ENCODE assay signal across 1 cellular context in the genomic region with DNA sequence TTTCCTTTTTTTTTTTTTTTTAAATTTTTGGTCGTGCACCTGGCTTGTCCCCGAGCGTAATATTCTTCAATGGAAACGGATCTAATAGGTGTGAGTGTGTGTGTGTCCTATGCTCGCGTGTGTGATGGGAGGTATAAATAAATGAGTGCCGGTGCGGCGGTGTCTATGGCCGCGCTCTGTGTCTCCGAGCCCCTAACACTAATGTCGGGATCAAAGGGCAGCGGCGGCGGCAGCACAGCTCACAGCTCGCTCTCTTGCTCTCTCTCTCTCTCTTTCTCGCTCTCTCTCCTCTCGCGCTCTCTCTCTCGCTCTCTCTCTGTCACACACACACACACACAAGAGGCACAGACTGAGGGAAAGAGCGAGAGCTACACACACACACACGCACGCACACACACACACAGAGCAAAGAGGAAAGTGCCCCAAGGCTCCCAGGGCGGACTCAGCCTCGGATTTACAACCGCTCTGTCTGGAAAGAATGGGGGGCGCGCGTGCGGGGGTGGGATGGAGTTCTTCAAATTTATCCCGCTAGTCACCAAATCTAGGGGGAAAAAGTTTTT.
TF ChIP-seq lines count a peak whose summit lies in the region.

A gene with protein sequence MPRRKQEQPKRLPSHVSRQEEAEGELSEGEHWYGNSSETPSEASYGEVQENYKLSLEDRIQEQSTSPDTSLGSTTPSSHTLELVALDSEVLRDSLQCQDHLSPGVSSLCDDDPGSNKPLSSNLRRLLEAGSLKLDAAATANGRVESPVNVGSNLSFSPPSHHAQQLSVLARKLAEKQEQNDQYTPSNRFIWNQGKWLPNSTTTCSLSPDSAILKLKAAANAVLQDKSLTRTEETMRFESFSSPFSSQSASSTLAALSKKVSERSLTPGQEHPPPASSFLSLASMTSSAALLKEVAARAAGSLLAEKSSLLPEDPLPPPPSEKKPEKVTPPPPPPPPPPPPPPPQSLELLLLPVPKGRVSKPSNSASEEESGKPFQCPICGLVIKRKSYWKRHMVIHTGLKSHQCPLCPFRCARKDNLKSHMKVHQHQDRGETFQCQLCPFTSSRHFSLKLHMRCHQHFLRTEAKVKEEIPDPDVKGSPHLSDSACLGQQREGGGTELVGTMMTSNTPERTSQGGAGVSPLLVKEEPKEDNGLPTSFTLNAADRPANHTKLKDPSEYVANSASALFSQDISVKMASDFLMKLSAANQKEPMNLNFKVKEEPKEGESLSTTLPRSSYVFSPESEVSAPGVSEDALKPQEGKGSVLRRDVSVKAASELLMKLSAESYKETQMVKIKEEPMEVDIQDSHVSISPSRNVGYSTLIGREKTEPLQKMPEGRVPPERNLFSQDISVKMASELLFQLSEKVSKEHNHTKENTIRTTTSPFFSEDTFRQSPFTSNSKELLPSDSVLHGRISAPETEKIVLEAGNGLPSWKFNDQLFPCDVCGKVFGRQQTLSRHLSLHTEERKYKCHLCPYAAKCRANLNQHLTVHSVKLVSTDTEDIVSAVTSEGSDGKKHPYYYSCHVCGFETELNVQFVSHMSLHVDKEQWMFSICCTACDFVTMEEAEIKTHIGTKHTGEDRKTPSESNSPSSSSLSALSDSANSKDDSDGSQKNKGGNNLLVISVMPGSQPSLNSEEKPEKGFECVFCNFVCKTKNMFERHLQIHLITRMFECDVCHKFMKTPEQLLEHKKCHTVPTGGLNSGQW (minus strand): TSS at position 206 of the 560 bp plus-strand sequence. CDS start 416 bp downstream, outside the sequence.

TF ChIP-seq in HepG2, 621 proteins besides CTCF, POLR2A, EP300 and RAD21 (continued from another document and continues in another):
- TF ChIP-seq ZNF441 (CRISPR knock-in tag; IDR thresholded peaks at IDR 0.05; ENCODE audit: borderline replicate concordance) (peak; percentile 51; the same call in 1 of the 2 replicates), SAP130 (CRISPR knock-in tag; IDR thresholded peaks at IDR 0.05; ENCODE audit: low read depth) (peak; percentile 76), ELF1 (CRISPR knock-in tag; IDR thresholded peaks at IDR 0.05) (no peak), ZNF468 (CRISPR knock-in tag; IDR thresholded peaks at IDR 0.05) (no peak), CBX5 (CRISPR knock-in tag; IDR thresholded peaks at IDR 0.05; ENCODE audit: borderline replicate concordance) (0 out of 2 replicates have a peak, but pooled peaks have one; percentile 43), SIX4 (CRISPR knock-in tag; IDR thresholded peaks at IDR 0.05) (no peak), TBX2 (CRISPR knock-in tag; IDR thresholded peaks at IDR 0.05; ENCODE audit: borderline replicate concordance) (peak; percentile 66; the same call in 1 of the 2 replicates), ZNF773 (CRISPR knock-in tag; IDR thresholded peaks at IDR 0.05; ENCODE audit: borderline replicate concordance) (no peak), CHCHD3 (CRISPR knock-in tag; IDR thresholded peaks at IDR 0.05) (no peak), ZNF234 (CRISPR knock-in tag; conservative IDR thresholded peaks at IDR 0.05) (no peak), RNF2 (conservative IDR thresholded peaks at IDR 0.05; ENCODE audit: low read depth) (0 out of 2 replicates have a peak, but pooled peaks have one; percentile 55), ZNF678 (CRISPR knock-in tag; IDR thresholded peaks at IDR 0.05) (no peak), ZBTB8A (CRISPR knock-in tag; IDR thresholded peaks at IDR 0.05; ENCODE audit: borderline replicate concordance, low read depth) (no peak), MED1 (CRISPR knock-in tag; IDR thresholded peaks at IDR 0.05) (peak; percentile 63), SYNCRIP (IDR thresholded peaks at IDR 0.05; ENCODE audit: insufficient read depth, low read depth, low read length) (no peak), HMG20A (CRISPR knock-in tag; IDR thresholded peaks at IDR 0.05; ENCODE audit: borderline replicate concordance) (peak; percentile 31; the same call in 1 of the 2 replicates), SALL2 (CRISPR knock-in tag; IDR thresholded peaks at IDR 0.05) (peak; percentile 68), SMYD3 (CRISPR knock-in tag; IDR thresholded peaks at IDR 0.05) (no peak), JARID2 (CRISPR knock-in tag; IDR thresholded peaks at IDR 0.05; ENCODE audit: insufficient replicate concordance) (no peak), IRX3 (CRISPR knock-in tag; IDR thresholded peaks at IDR 0.05; ENCODE audit: borderline replicate concordance, low read depth) (no peak), PHF21A (CRISPR knock-in tag; IDR thresholded peaks at IDR 0.05) (peak; percentile 68), ZNF547 (CRISPR knock-in tag; IDR thresholded peaks at IDR 0.05) (no peak), NCOA2 (CRISPR knock-in tag; IDR thresholded peaks at IDR 0.05) (peak; percentile 48; the same call in 1 of the 2 replicates)
- TF ChIP-seq, protein P1, sequence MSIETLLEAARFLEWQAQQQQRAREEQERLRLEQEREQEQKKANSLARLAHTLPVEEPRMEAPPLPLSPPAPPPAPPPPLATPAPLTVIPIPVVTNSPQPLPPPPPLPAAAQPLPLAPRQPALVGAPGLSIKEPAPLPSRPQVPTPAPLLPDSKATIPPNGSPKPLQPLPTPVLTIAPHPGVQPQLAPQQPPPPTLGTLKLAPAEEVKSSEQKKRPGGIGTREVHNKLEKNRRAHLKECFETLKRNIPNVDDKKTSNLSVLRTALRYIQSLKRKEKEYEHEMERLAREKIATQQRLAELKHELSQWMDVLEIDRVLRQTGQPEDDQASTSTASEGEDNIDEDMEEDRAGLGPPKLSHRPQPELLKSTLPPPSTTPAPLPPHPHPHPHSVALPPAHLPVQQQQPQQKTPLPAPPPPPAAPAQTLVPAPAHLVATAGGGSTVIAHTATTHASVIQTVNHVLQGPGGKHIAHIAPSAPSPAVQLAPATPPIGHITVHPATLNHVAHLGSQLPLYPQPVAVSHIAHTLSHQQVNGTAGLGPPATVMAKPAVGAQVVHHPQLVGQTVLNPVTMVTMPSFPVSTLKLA (IDR thresholded peaks at IDR 0.05): no peak
- TF ChIP-seq, protein P2, sequence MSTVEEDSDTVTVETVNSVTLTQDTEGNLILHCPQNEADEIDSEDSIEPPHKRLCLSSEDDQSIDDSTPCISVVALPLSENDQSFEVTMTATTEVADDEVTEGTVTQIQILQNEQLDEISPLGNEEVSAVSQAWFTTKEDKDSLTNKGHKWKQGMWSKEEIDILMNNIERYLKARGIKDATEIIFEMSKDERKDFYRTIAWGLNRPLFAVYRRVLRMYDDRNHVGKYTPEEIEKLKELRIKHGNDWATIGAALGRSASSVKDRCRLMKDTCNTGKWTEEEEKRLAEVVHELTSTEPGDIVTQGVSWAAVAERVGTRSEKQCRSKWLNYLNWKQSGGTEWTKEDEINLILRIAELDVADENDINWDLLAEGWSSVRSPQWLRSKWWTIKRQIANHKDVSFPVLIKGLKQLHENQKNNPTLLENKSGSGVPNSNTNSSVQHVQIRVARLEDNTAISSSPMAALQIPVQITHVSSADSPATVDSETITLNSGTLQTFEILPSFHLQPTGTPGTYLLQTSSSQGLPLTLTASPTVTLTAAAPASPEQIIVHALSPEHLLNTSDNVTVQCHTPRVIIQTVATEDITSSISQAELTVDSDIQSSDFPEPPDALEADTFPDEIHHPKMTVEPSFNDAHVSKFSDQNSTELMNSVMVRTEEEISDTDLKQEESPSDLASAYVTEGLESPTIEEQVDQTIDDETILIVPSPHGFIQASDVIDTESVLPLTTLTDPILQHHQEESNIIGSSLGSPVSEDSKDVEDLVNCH (CRISPR knock-in tag; IDR thresholded peaks at IDR 0.05): no peak
- TF ChIP-seq, protein P3, sequence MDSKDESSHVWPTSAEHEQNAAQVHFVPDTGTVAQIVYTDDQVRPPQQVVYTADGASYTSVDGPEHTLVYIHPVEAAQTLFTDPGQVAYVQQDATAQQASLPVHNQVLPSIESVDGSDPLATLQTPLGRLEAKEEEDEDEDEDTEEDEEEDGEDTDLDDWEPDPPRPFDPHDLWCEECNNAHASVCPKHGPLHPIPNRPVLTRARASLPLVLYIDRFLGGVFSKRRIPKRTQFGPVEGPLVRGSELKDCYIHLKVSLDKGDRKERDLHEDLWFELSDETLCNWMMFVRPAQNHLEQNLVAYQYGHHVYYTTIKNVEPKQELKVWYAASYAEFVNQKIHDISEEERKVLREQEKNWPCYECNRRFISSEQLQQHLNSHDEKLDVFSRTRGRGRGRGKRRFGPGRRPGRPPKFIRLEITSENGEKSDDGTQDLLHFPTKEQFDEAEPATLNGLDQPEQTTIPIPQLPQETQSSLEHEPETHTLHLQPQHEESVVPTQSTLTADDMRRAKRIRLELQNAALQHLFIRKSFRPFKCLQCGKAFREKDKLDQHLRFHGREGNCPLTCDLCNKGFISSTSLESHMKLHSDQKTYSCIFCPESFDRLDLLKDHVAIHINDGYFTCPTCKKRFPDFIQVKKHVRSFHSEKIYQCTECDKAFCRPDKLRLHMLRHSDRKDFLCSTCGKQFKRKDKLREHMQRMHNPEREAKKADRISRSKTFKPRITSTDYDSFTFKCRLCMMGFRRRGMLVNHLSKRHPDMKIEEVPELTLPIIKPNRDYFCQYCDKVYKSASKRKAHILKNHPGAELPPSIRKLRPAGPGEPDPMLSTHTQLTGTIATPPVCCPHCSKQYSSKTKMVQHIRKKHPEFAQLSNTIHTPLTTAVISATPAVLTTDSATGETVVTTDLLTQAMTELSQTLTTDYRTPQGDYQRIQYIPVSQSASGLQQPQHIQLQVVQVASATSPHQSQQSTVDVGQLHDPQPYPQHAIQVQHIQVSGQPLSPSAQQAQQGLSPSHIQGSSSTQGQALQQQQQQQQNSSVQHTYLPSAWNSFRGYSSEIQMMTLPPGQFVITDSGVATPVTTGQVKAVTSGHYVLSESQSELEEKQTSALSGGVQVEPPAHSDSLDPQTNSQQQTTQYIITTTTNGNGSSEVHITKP (CRISPR knock-in tag; IDR thresholded peaks at IDR 0.05; ENCODE audit: low read depth): no peak
- TF ChIP-seq, protein P4, sequence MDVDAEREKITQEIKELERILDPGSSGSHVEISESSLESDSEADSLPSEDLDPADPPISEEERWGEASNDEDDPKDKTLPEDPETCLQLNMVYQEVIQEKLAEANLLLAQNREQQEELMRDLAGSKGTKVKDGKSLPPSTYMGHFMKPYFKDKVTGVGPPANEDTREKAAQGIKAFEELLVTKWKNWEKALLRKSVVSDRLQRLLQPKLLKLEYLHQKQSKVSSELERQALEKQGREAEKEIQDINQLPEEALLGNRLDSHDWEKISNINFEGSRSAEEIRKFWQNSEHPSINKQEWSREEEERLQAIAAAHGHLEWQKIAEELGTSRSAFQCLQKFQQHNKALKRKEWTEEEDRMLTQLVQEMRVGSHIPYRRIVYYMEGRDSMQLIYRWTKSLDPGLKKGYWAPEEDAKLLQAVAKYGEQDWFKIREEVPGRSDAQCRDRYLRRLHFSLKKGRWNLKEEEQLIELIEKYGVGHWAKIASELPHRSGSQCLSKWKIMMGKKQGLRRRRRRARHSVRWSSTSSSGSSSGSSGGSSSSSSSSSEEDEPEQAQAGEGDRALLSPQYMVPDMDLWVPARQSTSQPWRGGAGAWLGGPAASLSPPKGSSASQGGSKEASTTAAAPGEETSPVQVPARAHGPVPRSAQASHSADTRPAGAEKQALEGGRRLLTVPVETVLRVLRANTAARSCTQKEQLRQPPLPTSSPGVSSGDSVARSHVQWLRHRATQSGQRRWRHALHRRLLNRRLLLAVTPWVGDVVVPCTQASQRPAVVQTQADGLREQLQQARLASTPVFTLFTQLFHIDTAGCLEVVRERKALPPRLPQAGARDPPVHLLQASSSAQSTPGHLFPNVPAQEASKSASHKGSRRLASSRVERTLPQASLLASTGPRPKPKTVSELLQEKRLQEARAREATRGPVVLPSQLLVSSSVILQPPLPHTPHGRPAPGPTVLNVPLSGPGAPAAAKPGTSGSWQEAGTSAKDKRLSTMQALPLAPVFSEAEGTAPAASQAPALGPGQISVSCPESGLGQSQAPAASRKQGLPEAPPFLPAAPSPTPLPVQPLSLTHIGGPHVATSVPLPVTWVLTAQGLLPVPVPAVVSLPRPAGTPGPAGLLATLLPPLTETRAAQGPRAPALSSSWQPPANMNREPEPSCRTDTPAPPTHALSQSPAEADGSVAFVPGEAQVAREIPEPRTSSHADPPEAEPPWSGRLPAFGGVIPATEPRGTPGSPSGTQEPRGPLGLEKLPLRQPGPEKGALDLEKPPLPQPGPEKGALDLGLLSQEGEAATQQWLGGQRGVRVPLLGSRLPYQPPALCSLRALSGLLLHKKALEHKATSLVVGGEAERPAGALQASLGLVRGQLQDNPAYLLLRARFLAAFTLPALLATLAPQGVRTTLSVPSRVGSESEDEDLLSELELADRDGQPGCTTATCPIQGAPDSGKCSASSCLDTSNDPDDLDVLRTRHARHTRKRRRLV (CRISPR knock-in tag; IDR thresholded peaks at IDR 0.05): no peak
- TF ChIP-seq, protein P5, sequence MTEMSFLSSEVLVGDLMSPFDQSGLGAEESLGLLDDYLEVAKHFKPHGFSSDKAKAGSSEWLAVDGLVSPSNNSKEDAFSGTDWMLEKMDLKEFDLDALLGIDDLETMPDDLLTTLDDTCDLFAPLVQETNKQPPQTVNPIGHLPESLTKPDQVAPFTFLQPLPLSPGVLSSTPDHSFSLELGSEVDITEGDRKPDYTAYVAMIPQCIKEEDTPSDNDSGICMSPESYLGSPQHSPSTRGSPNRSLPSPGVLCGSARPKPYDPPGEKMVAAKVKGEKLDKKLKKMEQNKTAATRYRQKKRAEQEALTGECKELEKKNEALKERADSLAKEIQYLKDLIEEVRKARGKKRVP (CRISPR knock-in tag; IDR thresholded peaks at IDR 0.05): no peak
- TF ChIP-seq, protein P6, sequence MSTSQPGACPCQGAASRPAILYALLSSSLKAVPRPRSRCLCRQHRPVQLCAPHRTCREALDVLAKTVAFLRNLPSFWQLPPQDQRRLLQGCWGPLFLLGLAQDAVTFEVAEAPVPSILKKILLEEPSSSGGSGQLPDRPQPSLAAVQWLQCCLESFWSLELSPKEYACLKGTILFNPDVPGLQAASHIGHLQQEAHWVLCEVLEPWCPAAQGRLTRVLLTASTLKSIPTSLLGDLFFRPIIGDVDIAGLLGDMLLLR (CRISPR knock-in tag; IDR thresholded peaks at IDR 0.05): peak; percentile 19; the same call in 1 of the 2 replicates
- TF ChIP-seq, protein P7, sequence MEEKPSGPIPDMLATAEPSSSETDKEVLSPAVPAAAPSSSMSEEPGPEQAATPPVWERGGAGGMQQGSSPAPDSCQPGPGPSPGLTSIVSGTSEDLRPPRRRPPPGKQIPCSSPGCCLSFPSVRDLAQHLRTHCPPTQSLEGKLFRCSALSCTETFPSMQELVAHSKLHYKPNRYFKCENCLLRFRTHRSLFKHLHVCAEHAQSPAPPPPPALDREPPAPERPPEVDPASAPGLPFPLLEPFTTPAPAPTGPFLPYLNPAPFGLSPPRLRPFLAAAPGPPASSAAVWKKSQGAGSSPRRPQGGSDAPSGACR (CRISPR knock-in tag; IDR thresholded peaks at IDR 0.05): no peak
- TF ChIP-seq, protein P8, sequence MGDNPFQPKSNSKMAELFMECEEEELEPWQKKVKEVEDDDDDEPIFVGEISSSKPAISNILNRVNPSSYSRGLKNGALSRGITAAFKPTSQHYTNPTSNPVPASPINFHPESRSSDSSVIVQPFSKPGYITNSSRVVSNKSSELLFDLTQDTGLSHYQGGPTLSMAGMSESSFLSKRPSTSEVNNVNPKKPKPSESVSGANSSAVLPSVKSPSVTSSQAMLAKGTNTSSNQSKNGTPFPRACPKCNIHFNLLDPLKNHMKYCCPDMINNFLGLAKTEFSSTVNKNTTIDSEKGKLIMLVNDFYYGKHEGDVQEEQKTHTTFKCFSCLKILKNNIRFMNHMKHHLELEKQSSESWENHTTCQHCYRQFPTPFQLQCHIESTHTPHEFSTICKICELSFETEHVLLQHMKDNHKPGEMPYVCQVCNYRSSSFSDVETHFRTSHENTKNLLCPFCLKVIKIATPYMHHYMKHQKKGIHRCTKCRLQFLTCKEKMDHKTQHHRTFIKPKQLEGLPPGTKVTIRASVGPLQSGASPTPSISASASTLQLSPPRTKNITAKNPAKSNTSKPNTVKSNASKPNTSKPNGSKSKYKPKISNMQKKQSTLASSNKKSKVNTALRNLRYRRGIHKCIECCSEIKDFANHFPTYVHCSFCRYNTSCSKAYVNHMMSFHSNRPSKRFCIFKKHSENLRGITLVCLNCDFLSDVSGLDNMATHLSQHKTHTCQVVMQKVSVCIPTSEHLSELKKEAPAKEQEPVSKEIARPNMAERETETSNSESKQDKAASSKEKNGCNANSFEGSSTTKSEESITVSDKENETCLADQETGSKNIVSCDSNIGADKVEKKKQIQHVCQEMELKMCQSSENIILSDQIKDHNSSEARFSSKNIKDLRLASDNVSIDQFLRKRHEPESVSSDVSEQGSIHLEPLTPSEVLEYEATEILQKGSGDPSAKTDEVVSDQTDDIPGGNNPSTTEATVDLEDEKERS (CRISPR knock-in tag; IDR thresholded peaks at IDR 0.05): 0 out of 2 replicates have a peak, but pooled peaks have one; percentile 61
